7 cellular contexts compared by ENCODE assay signal in genomic region chr6:170129691-170130171, GRCh38.
DNase-seq lines count a peak whose midpoint lies in the region; ATAC-seq and TF ChIP-seq lines count a peak whose summit lies in the region.

No MANE protein-coding gene starts in this region.

- ATAC-seq in PC-3 (no peak), left cardiac atrium (peak; percentile 86 to 90), HG02642 (IDR thresholded peaks at IDR 0.05; ENCODE audit: poor library complexity, unreplicated experiment) (no peak)

- 0 out of 2 replicates have a peak, but pooled peaks cover 3% of the 10 kb centered on the region for H3K4me1 ChIP-seq in PC-3 (ENCODE audit: insufficient read depth, low read length)
- H3K4me1 ChIP-seq in spleen, result peaks cover 0 to 15% (median 3%) of the 10 kb centered on the region in 6 donors

- H3K79me2 ChIP-seq in PC-3 (ENCODE audit: low read length), result no peaks in the 10 kb centered on the region

- H2AFZ ChIP-seq in PC-3 (ENCODE audit: low read length), result no peak overlapping the region

- H3F3A ChIP-seq in PC-3 (ENCODE audit: low read length, unreplicated experiment), result no peaks in the 10 kb centered on the region

- no TSS peak for BruUV-seq in PC-3 (replicated peaks; lab: Mats Ljungman, UMichigan)

- H3K27me3 ChIP-seq in PC-3 (ENCODE audit: low read length) (no peaks in the 10 kb centered on the region), spleen (replicated peaks in 1 of 7) (peaks cover 0 to 46% (median 6%) of the 10 kb centered on the region in 7 donors)

- CTCF ChIA-PET in PC-3 (lab: Charles Lee), result no interaction called here

- TF ChIP-seq CTCF in PC-3 (conservative IDR thresholded peaks at IDR 0.05; ENCODE audit: low read depth, low read length), result no peak
- no peak for TF ChIP-seq CTCF in spleen (IDR thresholded peaks at IDR 0.05 in 8 of 11, conservative IDR thresholded peaks at IDR 0.05 in 3 of 11)
- TF ChIP-seq CTCF in glutamatergic neuron (IDR thresholded peaks at IDR 0.05; ENCODE audit: partially characterized antibody, unreplicated experiment), result no peak

- H3K9me3 ChIP-seq in PC-3 (ENCODE audit: low read length), result no peaks in the 10 kb centered on the region
- no peaks in the 10 kb centered on the region for H3K9me3 ChIP-seq in spleen

- POLR2A ChIA-PET in PC-3 (lab: Charles Lee; ENCODE audit: unreplicated experiment), result no interaction called here

- WGBS in spleen, 5 donors, result 47 to 79% (median 65%) methylated on average over 8 to 14 of the region's 14 CpGs

- no peak overlapping the region for H3K9ac ChIP-seq in PC-3 (ENCODE audit: low read length)

- H3K36me3 ChIP-seq in PC-3 (ENCODE audit: low read depth, low read length) (no peaks in the 10 kb centered on the region), spleen (no peaks in the 10 kb centered on the region)

- H3K9me2 ChIP-seq in PC-3 (replicated peaks; ENCODE audit: low read length), result no peaks in the 10 kb centered on the region

- H3K27me3 Mint-ChIP-seq in glutamatergic neuron (ENCODE audit: unreplicated experiment), result peaks cover 4% of the 10 kb centered on the region

- TF ChIP-seq POLR2A in spleen (IDR thresholded peaks at IDR 0.05), result no peak

- H3K4me3 Mint-ChIP-seq in glutamatergic neuron (ENCODE audit: unreplicated experiment), result no peak overlapping the region

- intact Hi-C loops in PC-3 (cut with micrococcal nuclease), result no loop called here
- intact Hi-C loops in left cardiac atrium (cut with DNase I), result loop anchor here in 1 of 2 donors (10.0 kb wide), 1 partner anchor 105 kb away; no protein-coding TSS in a partner anchor
- intact Hi-C loops in spleen (cut with DNase I; ENCODE audit: low total_unique reads), result no loop called here

- no peak overlapping the region for H3K4me2 ChIP-seq in PC-3 (ENCODE audit: low read length)

- no peak overlapping the region for H3K27ac Mint-ChIP-seq in glutamatergic neuron (ENCODE audit: unreplicated experiment)

- DNase-seq in NCI-H1092 treated with DMSO at 0.1 percent for 48 hours (lab: John Stamatoyannopoulos, UW) (peak; percentile 95), PC-3 (peak; percentile 3), left cardiac atrium (peak; percentile 69), spleen (peak; percentile 80), glutamatergic neuron (no peak), AG08395 (ENCODE audit: low spot score) (no peak)

- H3K36me3 Mint-ChIP-seq in glutamatergic neuron (ENCODE audit: unreplicated experiment), result no peaks in the 10 kb centered on the region

- H3K27ac ChIP-seq in PC-3 (ENCODE audit: low read length) (no peak overlapping the region), spleen (peak overlapping the region in 1 of 8 donors; percentile 2)

- H3K4me3 ChIP-seq in PC-3 (ENCODE audit: low read length) (no peak overlapping the region), spleen (no peak overlapping the region)

- H4K20me1 ChIP-seq in PC-3 (ENCODE audit: low read length), result no peaks in the 10 kb centered on the region

- peaks cover 6% of the 10 kb centered on the region for H3K9me3 Mint-ChIP-seq in glutamatergic neuron (ENCODE audit: unreplicated experiment)

- peaks cover 2% of the 10 kb centered on the region for H3K4me1 Mint-ChIP-seq in glutamatergic neuron (ENCODE audit: low read depth, unreplicated experiment)

Comparison
In these comparisons a context has a peak if more than half of its experiments do, and no peak if none do; other contexts are left out.
1. DNase-seq: peak in NCI-H1092 treated with DMSO at 0.1 percent for 48 hours (single experiment), PC-3 (single experiment), left cardiac atrium (single experiment) and spleen (single experiment); none in glutamatergic neuron (single experiment) and AG08395 (single experiment).
2. ATAC-seq: peak in left cardiac atrium (2 of 2); none in PC-3 (single experiment) and HG02642 (single experiment).